Comparison of ENCODE assay signal across 1 cellular context in genomic region chr1:27321813-27322568, GRCh38.
TF ChIP-seq lines count a peak whose summit lies in the region.

TSS of gene TMEM222 (plus strand) at chr1:27322163. CDS start at chr1:27322198, 35 bp downstream.

TF ChIP-seq in HepG2, 621 proteins besides CTCF, POLR2A, EP300 and RAD21 (continued from another document and continues in another):
- TF ChIP-seq PAXIP1 (CRISPR knock-in tag; conservative IDR thresholded peaks at IDR 0.05) (peak; percentile 42), CREBL2 (CRISPR knock-in tag; IDR thresholded peaks at IDR 0.05; ENCODE audit: borderline replicate concordance) (no peak; the same call in 1 of the 2 replicates), ZNF580 (CRISPR knock-in tag; IDR thresholded peaks at IDR 0.05; ENCODE audit: borderline replicate concordance, low read depth) (peak; percentile 77; the same call in 1 of the 2 replicates), ZNF75D (CRISPR knock-in tag; IDR thresholded peaks at IDR 0.05; ENCODE audit: borderline replicate concordance) (no peak), IRF1 (CRISPR knock-in tag; IDR thresholded peaks at IDR 0.05; ENCODE audit: low read depth) (no peak), JUND (CRISPR knock-in tag; IDR thresholded peaks at IDR 0.05) (peak; percentile 65; the same call in 1 of the 2 replicates), DZIP1 (CRISPR knock-in tag; IDR thresholded peaks at IDR 0.05) (no peak; the same call in 1 of the 2 replicates), KAT8 (CRISPR knock-in tag; IDR thresholded peaks at IDR 0.05) (peak; percentile 100), ZZZ3 (CRISPR knock-in tag; IDR thresholded peaks at IDR 0.05; ENCODE audit: borderline replicate concordance) (no peak; the same call in 1 of the 2 replicates), SALL2 (CRISPR knock-in tag; IDR thresholded peaks at IDR 0.05) (peak; percentile 98), ZNF18 (CRISPR knock-in tag; IDR thresholded peaks at IDR 0.05; ENCODE audit: insufficient replicate concordance) (peak; percentile 53), TARDBP (CRISPR knock-in tag; IDR thresholded peaks at IDR 0.05) (peak; percentile 94), ZBTB49 (CRISPR knock-in tag; IDR thresholded peaks at IDR 0.05; ENCODE audit: borderline replicate concordance) (no peak), MAF1 (CRISPR knock-in tag; IDR thresholded peaks at IDR 0.05; ENCODE audit: borderline replicate concordance) (peak; percentile 92), PCBP2 (optimal IDR thresholded peaks at IDR 0.05; ENCODE audit: low read depth, low read length, poor library complexity, severe bottlenecking) (no peak), IRF2 (CRISPR knock-in tag; IDR thresholded peaks at IDR 0.05) (peak; percentile 94), TOPORS (CRISPR knock-in tag; IDR thresholded peaks at IDR 0.05) (peak; percentile 85), PHF21A (CRISPR knock-in tag; IDR thresholded peaks at IDR 0.05) (peak; percentile 81; the same call in 1 of the 2 replicates), ZNF3 (CRISPR knock-in tag; IDR thresholded peaks at IDR 0.05) (no peak), ZBTB3 (CRISPR knock-in tag; IDR thresholded peaks at IDR 0.05; ENCODE audit: borderline replicate concordance, low read depth) (no peak), ISX (CRISPR knock-in tag; conservative IDR thresholded peaks at IDR 0.05) (no peak), HOXD1 (CRISPR knock-in tag; IDR thresholded peaks at IDR 0.05) (peak; percentile 93), EED (CRISPR knock-in tag; IDR thresholded peaks at IDR 0.05) (peak; percentile 76; the same call in 1 of the 2 replicates), AHDC1 (CRISPR knock-in tag; IDR thresholded peaks at IDR 0.05; ENCODE audit: borderline replicate concordance) (no peak), ATRX (CRISPR knock-in tag; IDR thresholded peaks at IDR 0.05; ENCODE audit: borderline replicate concordance) (no peak), U2AF1 (optimal IDR thresholded peaks at IDR 0.05; ENCODE audit: low read depth, low read length) (peak; percentile 41), ZNF512 (CRISPR knock-in tag; IDR thresholded peaks at IDR 0.05) (0 out of 2 replicates have a peak, but pooled peaks have one; percentile 51), NFIB (CRISPR knock-in tag; IDR thresholded peaks at IDR 0.05; ENCODE audit: borderline replicate concordance) (0 out of 2 replicates have a peak, but pooled peaks have one; percentile 27), THAP8 (CRISPR knock-in tag; IDR thresholded peaks at IDR 0.05; ENCODE audit: borderline replicate concordance) (0 out of 2 replicates have a peak, but pooled peaks have one; percentile 51), ZNF10 (CRISPR knock-in tag; IDR thresholded peaks at IDR 0.05; ENCODE audit: borderline replicate concordance, low read depth) (no peak), CC2D1A (CRISPR knock-in tag; IDR thresholded peaks at IDR 0.05) (no peak), ZNF772 (CRISPR knock-in tag; IDR thresholded peaks at IDR 0.05) (peak; percentile 97), ZIK1 (CRISPR knock-in tag; IDR thresholded peaks at IDR 0.05; ENCODE audit: borderline replicate concordance, low read depth) (peak; percentile 60; the same call in 1 of the 2 replicates), GATAD2A (CRISPR knock-in tag; IDR thresholded peaks at IDR 0.05) (peak; percentile 64)
